ENCODE assay signal across 9 cellular contexts in the genomic region with DNA sequence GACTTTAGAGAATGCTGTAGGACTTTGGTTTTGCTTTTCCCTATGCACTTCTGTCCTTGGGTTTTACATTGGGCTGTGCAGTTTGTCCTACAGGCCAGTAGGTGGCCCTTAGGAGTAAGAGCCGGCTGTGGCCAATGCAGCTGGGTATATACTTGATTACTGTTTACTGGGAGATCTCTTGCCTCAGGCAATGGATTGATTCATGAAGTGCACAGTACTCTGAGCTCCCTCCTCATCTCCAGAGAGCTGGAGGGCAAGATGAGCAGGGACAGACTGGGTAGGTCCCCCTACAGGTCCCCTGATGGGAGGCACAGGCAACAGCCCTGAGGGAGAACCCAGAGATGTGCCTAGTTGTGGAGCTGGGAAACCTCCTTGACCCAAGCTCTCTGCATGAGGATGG.
A peak's percentile ranks its signal among the peaks of the same experiment; 100 is the strongest.
DNase-seq lines count a peak whose midpoint lies in the region; ATAC-seq, FAIRE-seq and TF ChIP-seq lines count a peak whose summit lies in the region.
"Had no signal": no experiment of that assay in that cellular context is flagged by ENCODE, and none has a peak within 500 bp of the region (broad histone marks: within the 10 kb centered on the region; RNA-seq: fewer than 3 reads in every experiment).

No MANE protein-coding gene starts in this region.

- no peaks in the 10 kb centered on the region for H3K36me3 ChIP-seq in BJ (ENCODE audit: control insufficient read depth, insufficient read depth, low read length)
- H3K36me3 ChIP-seq in GM12878 (ENCODE audit: control insufficient read depth in 2 of 2, insufficient read depth in 2 of 2, low read length in 1 of 2), result no peaks in the 10 kb centered on the region

- no peaks in the 10 kb centered on the region for H3K4me1 ChIP-seq in GM12878 (ENCODE audit: control insufficient read depth, insufficient read depth, low read length)

- no peak for TF ChIP-seq POLR2A in GM12878 (IDR thresholded peaks at IDR 0.05; ENCODE audit: low read depth, low read length)

- no peak overlapping the region for H3K9ac ChIP-seq in GM12878 (ENCODE audit: control insufficient read depth, insufficient read depth, low read length)

- CTCF ChIA-PET in BJ (lab: Yijun Ruan, JAX), result interaction anchor here (0.6 to 5.8 kb wide), 16 partner anchors 11 to 306 kb away, joined by 3 to 59 read pairs (median 4); no protein-coding TSS in a partner anchor
- CTCF ChIA-PET in GM12878 (lab: Yijun Ruan, JAX), result interaction anchor here (0.9 to 4.0 kb wide), 14 partner anchors 9 to 252 kb away, joined by 3 to 35 read pairs (median 6); no protein-coding TSS in a partner anchor

- no peak overlapping the region for H3K4me2 ChIP-seq in GM12878 (ENCODE audit: control insufficient read depth, insufficient read depth)

- no peak for DNase-seq in BJ (ENCODE audit: low read depth)
- DNase-seq in MV-4-11 (lab: John Stamatoyannopoulos, UW), result peak; percentile 40
- DNase-seq in GM12878 (ENCODE audit: low read depth, low spot score), result no peak
- no peak for DNase-seq in left lobe of liver (ENCODE audit: low spot score)
- DNase-seq in caudate nucleus (lab: John Stamatoyannopoulos, UW), result no peak
- DNase-seq in stimulated activated CD4-positive, alpha-beta T cell treated with anti-CD3 and anti-CD28 coated beads, Interleukin-4, amount 100 ng/mL, for 1 hour, result no peak

- SMC1A ChIA-PET in GM12878 (lab: Charles Lee; ENCODE audit: uncharacterized antibody, unreplicated experiment), result interaction anchor here (0.8 to 1.3 kb wide), 4 partner anchors 22 to 171 kb away, joined by 3 to 7 read pairs (median 4); no protein-coding TSS in a partner anchor

- H4K20me1 ChIP-seq in GM12878 (ENCODE audit: control insufficient read depth, insufficient read depth), result no peaks in the 10 kb centered on the region

- TF ChIP-seq CTCF in BJ (IDR thresholded peaks at IDR 0.05; ENCODE audit: insufficient read depth, low read depth, low read length) (peak; percentile 90), GM12878 (IDR thresholded peaks at IDR 0.05 in 2 of 3, conservative IDR thresholded peaks at IDR 0.05 in 1 of 3; ENCODE audit: control insufficient read depth in 2 of 3, extremely low read depth in 1 of 3, insufficient read depth in 1 of 3, low read depth in 3 of 3, low read length in 3 of 3) (peak; percentile 72 to 83 (median 81))

- H3K9me3 ChIP-seq in GM12878 (replicated peaks; ENCODE audit: control insufficient read depth, insufficient read depth, low read length), result no peaks in the 10 kb centered on the region; the same call in 2 of the 3 replicates

- TF ChIP-seq EP300 in GM12878 (IDR thresholded peaks at IDR 0.05; ENCODE audit: borderline replicate concordance in 1 of 2, control insufficient read depth in 1 of 2, low read depth in 2 of 2, low read length in 2 of 2), result no peak

- intact Hi-C loops in GM12878 (cut with micrococcal nuclease; ENCODE audit: unreplicated experiment), result loop anchor here (1.0 to 2.0 kb wide), 2 partner anchors 172 to 242 kb away; no protein-coding TSS in a partner anchor

- H3K4me3 ChIP-seq in BJ (ENCODE audit: low read depth, low read length), result no peak overlapping the region
- H3K4me3 ChIP-seq in GM12878, result no peak overlapping the region
- H3K4me3 ChIP-seq: skin epidermis had no signal

- H3K79me2 ChIP-seq in GM12878 (ENCODE audit: control insufficient read depth, insufficient read depth, low read length), result no peaks in the 10 kb centered on the region

- peak; percentile 73 for TF ChIP-seq RAD21 in GM12878 (IDR thresholded peaks at IDR 0.05; ENCODE audit: insufficient read depth, low read depth, low read length)

- RAD21 ChIA-PET in GM12878 (lab: Charles Lee; ENCODE audit: unreplicated experiment), result interaction anchor here (1.5 to 3.3 kb wide), 3 partner anchors 22 to 253 kb away, joined by 4 to 14 read pairs (median 8); no protein-coding TSS in a partner anchor

- H2AFZ ChIP-seq in GM12878 (ENCODE audit: control insufficient read depth, low read depth, low read length), result no peak overlapping the region

- WGBS in GM12878 (ENCODE audit: insufficient coverage, insufficient replicate concordance, low lambda C conversion rate, missing lambda C conversion rate), result 6% methylated on average over 1 of the region's 1 CpG

- H3K27me3 ChIP-seq in BJ (ENCODE audit: control insufficient read depth, insufficient read depth, low read length) (no peaks in the 10 kb centered on the region), GM12878 (replicated peaks in 1 of 2; ENCODE audit: control insufficient read depth in 2 of 2, insufficient read depth in 2 of 2, low read length in 1 of 2) (no peaks in the 10 kb centered on the region)

- BruUV-seq in GM12878 (replicated peaks; lab: Mats Ljungman, UMichigan), result no TSS peak

- H3K27ac ChIP-seq in GM12878 (ENCODE audit: control insufficient read depth, insufficient read depth) (no peak overlapping the region), caudate nucleus (ENCODE audit: low read depth, low read length) (no peak overlapping the region)
- H3K27ac ChIP-seq: skin epidermis had no signal

- in situ Hi-C loops in GM12878 (cut with MboI), result loop anchor here (5.0 to 10.0 kb wide), 2 partner anchors 170 to 243 kb away; no protein-coding TSS in a partner anchor

- POLR2A ChIA-PET in BJ (lab: Charles Lee), result no interaction called here
- POLR2A ChIA-PET in GM12878 (lab: Charles Lee), result interaction anchor here (0.6 kb wide), 1 partner anchor 700 kb away, joined by 5 read pairs; no protein-coding TSS in a partner anchor

- ATAC-seq in GM18499 (IDR thresholded peaks at IDR 0.05; ENCODE audit: insufficient read depth, unreplicated experiment) (peak; percentile 84), HG02623 (IDR thresholded peaks at IDR 0.05; ENCODE audit: unreplicated experiment) (peak; percentile 91), GM12878 (peak; percentile 97), left lobe of liver (peak; percentile 96)

- FAIRE-seq in GM12878 (lab: Jason Lieb, UNC), result peak; percentile 23

TF ChIP-seq in GM12878, 131 proteins besides CTCF, POLR2A, EP300 and RAD21:
- TF ChIP-seq HDAC2 (IDR thresholded peaks at IDR 0.05) (no peak), NFIC (IDR thresholded peaks at IDR 0.05; ENCODE audit: low read depth, low read length) (no peak), SMC3 (IDR thresholded peaks at IDR 0.05; ENCODE audit: borderline replicate concordance, low read length) (peak; percentile 67; the same call in 1 of the 2 replicates), YY1 (IDR thresholded peaks at IDR 0.05; ENCODE audit: low read depth, low read length) (0 out of 2 replicates have a peak, but pooled peaks have one; percentile 30), POLR2AphosphoS2 (IDR thresholded peaks at IDR 0.05; ENCODE audit: low read depth, low read length) (no peak)
- TF ChIP-seq, protein P1, sequence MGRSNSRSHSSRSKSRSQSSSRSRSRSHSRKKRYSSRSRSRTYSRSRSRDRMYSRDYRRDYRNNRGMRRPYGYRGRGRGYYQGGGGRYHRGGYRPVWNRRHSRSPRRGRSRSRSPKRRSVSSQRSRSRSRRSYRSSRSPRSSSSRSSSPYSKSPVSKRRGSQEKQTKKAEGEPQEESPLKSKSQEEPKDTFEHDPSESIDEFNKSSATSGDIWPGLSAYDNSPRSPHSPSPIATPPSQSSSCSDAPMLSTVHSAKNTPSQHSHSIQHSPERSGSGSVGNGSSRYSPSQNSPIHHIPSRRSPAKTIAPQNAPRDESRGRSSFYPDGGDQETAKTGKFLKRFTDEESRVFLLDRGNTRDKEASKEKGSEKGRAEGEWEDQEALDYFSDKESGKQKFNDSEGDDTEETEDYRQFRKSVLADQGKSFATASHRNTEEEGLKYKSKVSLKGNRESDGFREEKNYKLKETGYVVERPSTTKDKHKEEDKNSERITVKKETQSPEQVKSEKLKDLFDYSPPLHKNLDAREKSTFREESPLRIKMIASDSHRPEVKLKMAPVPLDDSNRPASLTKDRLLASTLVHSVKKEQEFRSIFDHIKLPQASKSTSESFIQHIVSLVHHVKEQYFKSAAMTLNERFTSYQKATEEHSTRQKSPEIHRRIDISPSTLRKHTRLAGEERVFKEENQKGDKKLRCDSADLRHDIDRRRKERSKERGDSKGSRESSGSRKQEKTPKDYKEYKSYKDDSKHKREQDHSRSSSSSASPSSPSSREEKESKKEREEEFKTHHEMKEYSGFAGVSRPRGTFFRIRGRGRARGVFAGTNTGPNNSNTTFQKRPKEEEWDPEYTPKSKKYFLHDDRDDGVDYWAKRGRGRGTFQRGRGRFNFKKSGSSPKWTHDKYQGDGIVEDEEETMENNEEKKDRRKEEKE (IDR thresholded peaks at IDR 0.05), result no peak
